In genomic region chr17:81127526-81128177, GRCh38 we compare ENCODE assay signal across 23 cellular contexts. TPM values are rescaled to one million over a fixed set of nuclear protein-coding genes. Genes with fewer than 3 reads are reported as not detected.
"Had no signal": no experiment of that assay in that cellular context is flagged by ENCODE, and none has a peak within 500 bp of the region (broad histone marks: within the 10 kb centered on the region; RNA-seq: fewer than 3 reads in every experiment).

No MANE protein-coding gene starts in this region.

- H3K4me1 ChIP-seq: gastrocnemius medialis, lower lobe of right lung, prostate gland, uterus had no signal

- H3K27ac ChIP-seq: brain microvascular endothelial cell, epithelial cell of prostate, gastrocnemius medialis, heart left ventricle, lower lobe of right lung, prostate gland, uterus had no signal

- H3K27me3 ChIP-seq: uterus had no signal

- H3K4me3 ChIP-seq: gastrocnemius medialis, lower lobe of right lung, prostate gland, uterus had no signal

- DNase-seq: activated B cell treated with CpG ODN at 0.5 μM for 24 hours; activated CD4-positive, alpha-beta T cell treated with anti-CD3 and anti-CD28 coated beads, Interleukin-2, amount 10 ng/mL, durations not matched to agents 24 days and 14 days; activated CD8-positive, alpha-beta memory T cell treated with anti-CD3 and anti-CD28 coated beads, Interleukin-2, amount 50 U/mL, for 48 hours; activated gamma-delta T cell; activated T-cell treated with anti-CD3 and anti-CD28 coated beads, Interleukin-2, amount 50 U/mL, for 72 hours; amniotic stem cell; brain microvascular endothelial cell; cerebellar nuclear complex; dermis blood vessel endothelial cell; gastrocnemius medialis; heart left ventricle; immature natural killer cell; lower lobe of right lung; right cardiac atrium; small intestine; stimulated activated CD4-positive, alpha-beta T cell treated with anti-CD3 and anti-CD28 coated beads, Interleukin-4, amount 100 ng/mL, for 24 hours; stimulated activated naive CD4-positive, alpha-beta T cell; uterus had no signal

- H3K36me3 ChIP-seq: brain microvascular endothelial cell, gastrocnemius medialis, heart left ventricle, prostate gland, uterus had no signal

- H3K9me3 ChIP-seq: gastrocnemius medialis, heart left ventricle, lower lobe of right lung, prostate gland, uterus had no signal

RNA-seq across cellular contexts. Expression of gene PVALEF, which starts 37.7 kb away (rescaled TPM):
- total RNA-seq: activated B cell treated with CpG ODN at 0.5 μM for 24 hours; activated CD4-positive, alpha-beta T cell treated with anti-CD3 and anti-CD28 coated beads, Interleukin-2, amount 10 ng/mL, durations not matched to agents 24 days and 14 days; activated T-cell treated with anti-CD3 and anti-CD28 coated beads, Interleukin-2, amount 50 U/mL, for 72 hours; dermis blood vessel endothelial cell; gastrocnemius medialis; heart left ventricle; lower lobe of right lung; osteoblast; prostate gland; right cardiac atrium; T-helper 2 cell treated with Interferon-gamma antibody and Interleukin-4, amounts not matched to agents 100 ng/mL and 5 ng/mL, for 36 hours; uterus had no signal
- polyA plus RNA-seq: heart left ventricle, immature natural killer cell, neural cell, right cardiac atrium, small intestine had no signal
